In genomic region chr2:82089518-82089917, GRCh38 we compare ENCODE assay signal across 17 cellular contexts.
"Had no signal": no experiment of that assay in that cellular context is flagged by ENCODE, and none has a peak within 500 bp of the region (broad histone marks: within the 10 kb centered on the region; RNA-seq: fewer than 3 reads in every experiment).

No MANE protein-coding gene starts in this region.

- H3K4me1 ChIP-seq: lower lobe of right lung, sigmoid colon, upper lobe of left lung had no signal

- H3K36me3 ChIP-seq: lower lobe of right lung, sigmoid colon, thoracic aorta, upper lobe of left lung had no signal

- H3K27ac ChIP-seq: lower lobe of right lung, sigmoid colon, thoracic aorta, upper lobe of left lung had no signal

- H3K4me3 ChIP-seq: lower lobe of right lung, thoracic aorta, upper lobe of left lung had no signal

- DNase-seq: activated CD4-positive, alpha-beta T cell treated with anti-CD3 and anti-CD28 coated beads for 1 hour; activated CD4-positive, alpha-beta T cell treated with anti-CD3 and anti-CD28 coated beads, Interleukin-2, amount 50 U/mL, for 1 hour; activated gamma-delta T cell treated with Interleukin-2 at 50 U/mL for 16 hours; activated T-cell treated with anti-CD3 and anti-CD28 coated beads, Interleukin-2, amount 50 U/mL, for 1 hour; aorta; caudate nucleus; dermis blood vessel endothelial cell; effector CD8-positive, alpha-beta T cell; erythroblast; foreskin fibroblast; lower lobe of right lung; naive thymus-derived CD4-positive, alpha-beta T cell; sigmoid colon; stimulated activated CD4-positive, alpha-beta T cell treated with anti-CD3 and anti-CD28 coated beads, Interleukin-4, amount 100 ng/mL, for 24 hours; stimulated activated naive CD4-positive, alpha-beta T cell treated with Interleukin-2 at 50 U/mL for 16 hours; upper lobe of left lung had no signal

- H3K27me3 ChIP-seq: sigmoid colon, upper lobe of left lung had no signal

- H3K9me3 ChIP-seq: lower lobe of right lung, sigmoid colon, thoracic aorta had no signal
